In the genomic region with DNA sequence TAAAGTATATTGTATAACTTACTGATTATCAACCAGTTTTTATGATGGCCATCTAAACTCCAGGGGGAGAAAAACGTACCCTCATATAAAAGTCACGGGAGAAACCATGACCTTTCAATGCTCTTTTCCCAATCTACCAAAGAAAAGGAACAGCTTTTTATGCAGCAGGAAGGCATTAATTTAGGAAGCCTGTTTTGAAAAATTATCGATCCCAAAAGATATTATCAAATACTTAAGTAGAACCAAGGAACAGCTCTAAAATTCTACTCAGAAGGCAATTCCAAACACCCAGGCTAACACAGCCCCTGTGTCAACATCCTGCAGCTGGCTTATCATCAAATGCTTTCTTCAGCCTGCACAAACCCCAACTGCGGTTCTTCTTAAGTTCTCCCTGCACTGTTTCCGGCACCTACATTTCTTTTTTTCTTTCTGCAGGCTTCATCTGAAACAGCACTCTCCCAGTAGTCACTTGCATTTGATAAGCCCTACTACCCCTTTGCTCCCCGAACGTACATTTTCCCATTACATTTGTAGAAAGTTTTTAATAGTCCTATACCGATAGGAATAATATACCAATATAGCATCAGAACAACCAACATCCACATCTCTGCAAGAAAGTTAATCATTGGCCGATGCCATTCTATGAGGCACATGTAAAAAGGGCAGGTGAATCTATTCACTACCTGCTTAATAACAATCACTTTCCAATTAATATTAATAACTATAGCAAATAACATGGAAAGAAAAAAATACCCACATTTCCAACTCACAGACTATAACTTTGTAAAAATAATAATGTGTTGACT, we compare ENCODE assay signal across 8 cellular contexts. TPM values are rescaled to one million over a fixed set of nuclear protein-coding genes. Genes with fewer than 3 reads are reported as not detected.
A peak's percentile ranks its signal among the peaks of the same experiment; 100 is the strongest.
DNase-seq lines count a peak whose midpoint lies in the region; ATAC-seq and TF ChIP-seq lines count a peak whose summit lies in the region.

No MANE protein-coding gene starts in this region.

- H3K4me3 Mint-ChIP-seq in dendritic cell treated with granulocyte-macrophage colony-stimulating factor and Interleukin-4, amounts not matched to agents 40 ng/mL and 50 ng/mL, for 4 days: peak overlapping the region; percentile 0

- no peak overlapping the region for H3K4me3 ChIP-seq in upper lobe of right lung

- H3K27me3 ChIP-seq in upper lobe of right lung: no peaks in the 10 kb centered on the region

- H3K27ac ChIP-seq in upper lobe of right lung: peak overlapping the region; percentile 21

- peaks cover 6% of the 10 kb centered on the region for H3K36me3 Mint-ChIP-seq in dendritic cell treated with granulocyte-macrophage colony-stimulating factor and Interleukin-4, amounts not matched to agents 40 ng/mL and 50 ng/mL, for 4 days (ENCODE audit: low read depth)

- ATAC-seq in GM18873 (IDR thresholded peaks at IDR 0.05; ENCODE audit: low FRiP score, unreplicated experiment): peak; percentile 74
- ATAC-seq in HG02678 (IDR thresholded peaks at IDR 0.05; ENCODE audit: unreplicated experiment): peak; percentile 85
- ATAC-seq in upper lobe of right lung: peak; percentile 56

- no peak for TF ChIP-seq CTCF in upper lobe of right lung (IDR thresholded peaks at IDR 0.05)

- H3K27ac Mint-ChIP-seq in dendritic cell treated with granulocyte-macrophage colony-stimulating factor and Interleukin-4, amounts not matched to agents 40 ng/mL and 50 ng/mL, for 4 days: no peak overlapping the region

- H3K9me3 ChIP-seq in upper lobe of right lung: no peaks in the 10 kb centered on the region

- intact Hi-C loops in dendritic cell treated with granulocyte-macrophage colony-stimulating factor and Interleukin-4, amounts not matched to agents 40 ng/mL and 50 ng/mL, for 4 days (cut with micrococcal nuclease): no loop called here
- intact Hi-C loops in upper lobe of right lung (cut with DNase I): no loop called here

- H3K4me1 ChIP-seq in upper lobe of right lung: peaks cover 26% of the 10 kb centered on the region

- DNase-seq in OCI-M1 (lab: John Stamatoyannopoulos, UW) (peak; percentile 91), upper lobe of right lung (no peak), DMS 273 treated with DMSO at 0.1 percent for 48 hours (lab: John Stamatoyannopoulos, UW) (no peak), NK-92 (lab: John Stamatoyannopoulos, UW; ENCODE audit: unreplicated experiment) (no peak), SKM-1 (lab: John Stamatoyannopoulos, UW; ENCODE audit: unreplicated experiment) (no peak)

- no peaks in the 10 kb centered on the region for H3K9me3 Mint-ChIP-seq in dendritic cell treated with granulocyte-macrophage colony-stimulating factor and Interleukin-4, amounts not matched to agents 40 ng/mL and 50 ng/mL, for 4 days

- H3K4me1 Mint-ChIP-seq in dendritic cell treated with granulocyte-macrophage colony-stimulating factor and Interleukin-4, amounts not matched to agents 40 ng/mL and 50 ng/mL, for 4 days (ENCODE audit: low read depth): peaks cover 37% of the 10 kb centered on the region

- no peaks in the 10 kb centered on the region for H3K36me3 ChIP-seq in upper lobe of right lung

- H3K27me3 Mint-ChIP-seq in dendritic cell treated with granulocyte-macrophage colony-stimulating factor and Interleukin-4, amounts not matched to agents 40 ng/mL and 50 ng/mL, for 4 days: no peaks in the 10 kb centered on the region

RNA-seq across cellular contexts. Expression of a gene that starts 47.9 kb away (rescaled TPM):
- total RNA-seq in upper lobe of right lung: 61.2 TPM
